ENCODE assay signal across 8 cellular contexts in genomic region chr2:70248145-70248809, GRCh38. TPM values are rescaled to one million over a fixed set of nuclear protein-coding genes. Genes with fewer than 3 reads are reported as not detected.
DNase-seq lines count a peak whose midpoint lies in the region; ATAC-seq and TF ChIP-seq lines count a peak whose summit lies in the region.

TIA1 (minus strand) TSS chr2:70248628; CDS start chr2:70248430, 198 bp downstream.

- H3K9me3 ChIP-seq in IMR-90 (ENCODE audit: control insufficient read depth, insufficient read depth, low read length), result no peaks in the 10 kb centered on the region

- peak within 1 kb of the TSS; percentile 72 for H2BK120ac ChIP-seq in IMR-90 (ENCODE audit: low read depth, low read length)

- H3K23ac ChIP-seq in IMR-90 (ENCODE audit: low read depth, low read length), result peak within 1 kb of the TSS; percentile 94

- H3K56ac ChIP-seq in IMR-90 (ENCODE audit: extremely low read depth, insufficient read depth, low read length), result peak within 1 kb of the TSS; percentile 97

- H3K9ac ChIP-seq in IMR-90 (ENCODE audit: low read depth, low read length), result peak within 1 kb of the TSS; percentile 99

- ATAC-seq in GM21528 (IDR thresholded peaks at IDR 0.05; ENCODE audit: low FRiP score, unreplicated experiment) (peak; percentile 95), IMR-90 (ENCODE audit: low read depth) (peak; percentile 98)

- peak within 1 kb of the TSS; percentile 100 for H2AK5ac ChIP-seq in IMR-90 (ENCODE audit: low read depth, low read length)

- peak within 1 kb of the TSS; percentile 97 to 99 for H4K8ac ChIP-seq in IMR-90 (ENCODE audit: low read depth in 2 of 2, low read length in 2 of 2)

- H4K20me1 ChIP-seq in IMR-90 (ENCODE audit: insufficient read depth, low read length), result peaks cover 35% of the 10 kb centered on the region

- H2BK20ac ChIP-seq in IMR-90 (ENCODE audit: low read depth, low read length), result peak within 1 kb of the TSS; percentile 0

- peaks cover 2% of the 10 kb centered on the region; the same call in 1 of the 2 replicates for H3K4me1 ChIP-seq in IMR-90 (ENCODE audit: control insufficient read depth, insufficient read depth, low read length)

- H2BK5ac ChIP-seq in IMR-90 (ENCODE audit: low read depth, low read length, poor library complexity, severe bottlenecking), result peak within 1 kb of the TSS; percentile 94

- peak within 1 kb of the TSS; percentile 81 for H3K18ac ChIP-seq in IMR-90 (ENCODE audit: low read depth, low read length)

- no peak for TF ChIP-seq RAD21 in IMR-90 (IDR thresholded peaks at IDR 0.05; ENCODE audit: low read length)

- H2BK15ac ChIP-seq in IMR-90 (ENCODE audit: low read depth, low read length), result peak within 1 kb of the TSS; percentile 11; the same call in 1 of the 3 replicates

- H3K36me3 ChIP-seq in IMR-90 (ENCODE audit: control insufficient read depth, insufficient read depth, low read length), result no peaks in the 10 kb centered on the region

- CTCF ChIA-PET in IMR-90 (lab: Yijun Ruan, JAX), result no interaction called here

- peak within 1 kb of the TSS; percentile 97 for H3K4ac ChIP-seq in IMR-90 (ENCODE audit: low read depth, low read length)

- H3K27me3 ChIP-seq in IMR-90 (ENCODE audit: control insufficient read depth, insufficient read depth, low read length), result no peaks in the 10 kb centered on the region

- H3K27ac ChIP-seq in IMR-90 (ENCODE audit: insufficient read depth, low read length) (peak within 1 kb of the TSS; percentile 96), epithelial cell of prostate (peak within 1 kb of the TSS; percentile 92)

- H3K14ac ChIP-seq in IMR-90 (replicated peaks; ENCODE audit: low read depth, low read length), result peak within 1 kb of the TSS; percentile 99

- H3K4me2 ChIP-seq in IMR-90 (ENCODE audit: low read depth, low read length), result peak within 1 kb of the TSS; percentile 96

- TSS peak; percentile 70 for BruUV-seq in IMR-90 (replicated peaks; lab: Mats Ljungman, UMichigan)

- peak; percentile 99 for DNase-seq in DMS 273 (lab: John Stamatoyannopoulos, UW; ENCODE audit: unreplicated experiment)
- DNase-seq in IMR-90, result peak; percentile 97
- peak; percentile 98 for DNase-seq in OCI-M1 (lab: John Stamatoyannopoulos, UW)
- DNase-seq in activated T-cell treated with anti-CD3 and anti-CD28 coated beads for 24 hours (ENCODE audit: low read depth), result peak; percentile 96
- peak; percentile 82 for DNase-seq in epithelial cell of prostate (ENCODE audit: low read depth, low spot score)
- DNase-seq in mucosa of gallbladder (ENCODE audit: low spot score), result peak; percentile 99
- DNase-seq in stimulated activated CD8-positive, alpha-beta memory T cell treated with anti-CD3 and anti-CD28 coated beads, Interleukin-4, amount 100 ng/mL, for 4 hours (ENCODE audit: low read depth in 2 of 2, low spot score in 1 of 2), result peak; percentile 96 to 97

- 2% methylated on average over 20 of the region's 47 CpGs; no CpG with 5 or more reads in 1 of the 2 experiments for WGBS in IMR-90 (ENCODE audit: extremely low coverage in 2 of 2, insufficient read length in 1 of 2), 2 experiments

- no peaks in the 10 kb centered on the region; the same call in 1 of the 2 replicates for H3K9me1 ChIP-seq in IMR-90 (ENCODE audit: insufficient read depth, low read length)

- dilution Hi-C loops in IMR-90 (cut with HindIII; ENCODE audit: low sequenced_read_pairs, unreplicated experiment), result no loop called here

- H3K79me1 ChIP-seq in IMR-90 (ENCODE audit: low read depth in 1 of 2, low read length in 2 of 2), result peaks cover 3 to 11% of the 10 kb centered on the region in 2 experiments; a peak in 1 of 4 replicates

- peak within 1 kb of the TSS; percentile 98 for H4K91ac ChIP-seq in IMR-90 (ENCODE audit: insufficient read depth, low read depth, low read length)

- peak within 1 kb of the TSS; percentile 99 for H2AK9ac ChIP-seq in IMR-90 (replicated peaks; ENCODE audit: low read depth, low read length, poor library complexity)

- POLR2A ChIA-PET in IMR-90 (lab: Charles Lee; ENCODE audit: unreplicated experiment), result no interaction called here

- peak within 1 kb of the TSS; percentile 84 for H3K4me3 ChIP-seq in IMR-90 (ENCODE audit: insufficient read depth, low read depth, low read length)

- TF ChIP-seq POLR2A in IMR-90 (IDR thresholded peaks at IDR 0.05; ENCODE audit: low read depth, low read length), result peak; percentile 95

- peak within 1 kb of the TSS; percentile 96 for H4K5ac ChIP-seq in IMR-90 (ENCODE audit: low read depth, low read length)

- intact Hi-C loops in IMR-90 (cut with micrococcal nuclease), result loop anchor here (2.0 to 5.0 kb wide), 2 partner anchors 33 to 161 kb away; partner anchors contain the start of gene PCBP1

- no peak for TF ChIP-seq CTCF in IMR-90 (conservative IDR thresholded peaks at IDR 0.05; ENCODE audit: low read depth, low read length)

- in situ Hi-C loops in IMR-90 (cut with MboI; ENCODE audit: low sequenced_read_pairs), result loop anchor here (25.0 kb wide), 1 partner anchor 336 kb away; the partner anchor contains the start of gene MXD1

- H2AFZ ChIP-seq in IMR-90 (replicated peaks; ENCODE audit: low read length, poor library complexity), result peak within 1 kb of the TSS; percentile 95

TF ChIP-seq in IMR-90, 13 proteins besides CTCF, POLR2A, EP300 and RAD21:
- TF ChIP-seq USF2 (IDR thresholded peaks at IDR 0.05; ENCODE audit: low read depth, low read length) (no peak), CEBPB (IDR thresholded peaks at IDR 0.05; ENCODE audit: low read depth, low read length) (peak; percentile 28; the same call in 1 of the 2 replicates)
TF ChIP-seq in IMR-90: peak in this region for 1.

RNA-seq across cellular contexts. Expression of gene TIA1, which starts in this region (rescaled TPM):
- total RNA-seq in IMR-90 (2012; rRNA removed) (93.3 and 103 TPM in 2 replicates), mucosa of gallbladder (124 TPM)
- 72.7 and 72.8 TPM in 2 replicates for polyA plus RNA-seq in IMR-90 (2012; rRNA removed)
- 9.7 and 11.5 TPM in 2 replicates for polyA plus RNA-seq in IMR-90 (2012; cell fraction: cytosol; rRNA removed)
- 67.9 and 381 TPM in 2 replicates for polyA plus RNA-seq in IMR-90 (2012; cell fraction: nucleus; rRNA removed; ENCODE audit: low replicate concordance)

Comparison
In these comparisons a context has a peak if more than half of its experiments do, and no peak if none do; other contexts are left out.
1. Peak in every context shown above with its lines: DNase-seq, ATAC-seq, H3K4me3 ChIP-seq and H3K27ac ChIP-seq.